8 cellular contexts compared by ENCODE assay signal in genomic region chr6:41072836-41073202, GRCh38. TPM values are rescaled to one million over a fixed set of nuclear protein-coding genes. Genes with fewer than 3 reads are reported as not detected.
DNase-seq lines count a peak whose midpoint lies in the region; ATAC-seq and TF ChIP-seq lines count a peak whose summit lies in the region.

Gene NFYA, plus strand, starts transcription at chr6:41072974. Its CDS starts 6,116 bp downstream, at chr6:41079090.

- H3K27ac ChIP-seq in ACC112 (ENCODE audit: low read depth, low read length) (peak within 1 kb of the TSS; percentile 93), Peyer's patch (peak within 1 kb of the TSS; percentile 96 to 100 (median 99)), adipose tissue (ENCODE audit: low read depth, low read length) (peak within 1 kb of the TSS; percentile 100), psoas muscle (peak within 1 kb of the TSS; percentile 100)

- peak in 1 of 2 donors; percentile 83 for TF ChIP-seq POLR2A in Peyer's patch (IDR thresholded peaks at IDR 0.05)

- DNase-seq in Peyer's patch, result peak; percentile 98 to 100 (median 100)
- DNase-seq in left cardiac atrium, result peak; percentile 99
- peak in 1 of 2 donors; percentile 100 for DNase-seq in psoas muscle
- DNase-seq in NCI-H2171 treated with DMSO at 0.1 percent for 48 hours (lab: John Stamatoyannopoulos, UW), result no peak

- no peaks in the 10 kb centered on the region for H3K27me3 ChIP-seq in ACC112 (ENCODE audit: insufficient read depth, low read length)
- H3K27me3 ChIP-seq in Peyer's patch, result no peaks in the 10 kb centered on the region
- no peaks in the 10 kb centered on the region for H3K27me3 ChIP-seq in psoas muscle (ENCODE audit: insufficient read depth in 3 of 3, low read length in 2 of 3)

- 0 out of 2 replicates have a peak, but pooled peaks cover 4% of the 10 kb centered on the region for H3K36me3 ChIP-seq in ACC112 (ENCODE audit: insufficient read depth, low read length)
- peaks cover 0 to 7% (median 0%) of the 10 kb centered on the region in 3 donors for H3K36me3 ChIP-seq in Peyer's patch
- peaks cover 0 to 32% of the 10 kb centered on the region in 2 donors for H3K36me3 ChIP-seq in psoas muscle (ENCODE audit: insufficient read depth in 1 of 2, low read depth in 1 of 2)

- ATAC-seq in GM18867 (IDR thresholded peaks at IDR 0.05; ENCODE audit: unreplicated experiment) (peak; percentile 64), HG03060 (IDR thresholded peaks at IDR 0.05; ENCODE audit: low read depth, unreplicated experiment) (peak; percentile 34), left cardiac atrium (peak; percentile 81 to 86), psoas muscle (peak; percentile 75 to 83 (median 78))

- peaks cover 51% of the 10 kb centered on the region for H3K79me2 ChIP-seq in ACC112 (ENCODE audit: control insufficient read depth, insufficient read depth, low read length, unreplicated experiment)

- WGBS in adipose tissue, 3 donors, result 0 to 1% (median 1%) methylated on average over 37 of the region's 37 CpGs
- WGBS in psoas muscle, 3 donors, result 0 to 1% (median 1%) methylated on average over 14 to 37 of the region's 37 CpGs

- H3K4me1 ChIP-seq in ACC112 (ENCODE audit: control insufficient read depth, insufficient read depth, low read length, unreplicated experiment) (peaks cover 27% of the 10 kb centered on the region), Peyer's patch (peaks cover 0 to 43% (median 6%) of the 10 kb centered on the region in 4 donors), psoas muscle (peaks cover 34% of the 10 kb centered on the region)

- H3K4me3 ChIP-seq in ACC112 (ENCODE audit: low read depth, low read length) (peak within 1 kb of the TSS; percentile 92), Peyer's patch (peak within 1 kb of the TSS; percentile 73 to 97 (median 91)), psoas muscle (peak within 1 kb of the TSS; percentile 90)

- intact Hi-C loops in left cardiac atrium (cut with DNase I) (no loop called here), psoas muscle (cut with DNase I) (no loop called here)

- H3K9me3 ChIP-seq in Peyer's patch (no peaks in the 10 kb centered on the region), psoas muscle (no peaks in the 10 kb centered on the region)

- TF ChIP-seq CTCF in Peyer's patch (IDR thresholded peaks at IDR 0.05), result no peak
- TF ChIP-seq CTCF in psoas muscle (IDR thresholded peaks at IDR 0.05), result no peak

- peak within 1 kb of the TSS; percentile 96 for H2AFZ ChIP-seq in ACC112 (ENCODE audit: low read length, unreplicated experiment)

RNA-seq across cellular contexts. Expression of gene NFYA, which starts in this region (rescaled TPM):
- total RNA-seq in Peyer's patch (10 to 100 TPM; 22.9 to 27.5 (median 23.4) TPM), left cardiac atrium (10 to 100 TPM; 11.5 to 11.8 TPM), psoas muscle (10 to 100 TPM; 11.8 to 14.1 (median 13.0) TPM)
- polyA plus RNA-seq in adipose tissue (1 to 10 TPM; 6.3 to 9.4 (median 7.3) TPM), psoas muscle (10 to 100 TPM in 2 of 3 donors, 1 to 10 TPM in 1; 2.7 to 14.2 (median 10.4) TPM)
